22 cellular contexts compared by ENCODE assay signal in genomic region chr1:155033524-155033923, GRCh38. TPM values are rescaled to one million over a fixed set of nuclear protein-coding genes. Genes with fewer than 3 reads are reported as not detected.
A peak's percentile ranks its signal among the peaks of the same experiment; 100 is the strongest.
DNase-seq lines count a peak whose midpoint lies in the region; ATAC-seq and TF ChIP-seq lines count a peak whose summit lies in the region.
"Had no signal": no experiment of that assay in that cellular context is flagged by ENCODE, and none has a peak within 500 bp of the region (broad histone marks: within the 10 kb centered on the region; RNA-seq: fewer than 3 reads in every experiment).

A gene with protein sequence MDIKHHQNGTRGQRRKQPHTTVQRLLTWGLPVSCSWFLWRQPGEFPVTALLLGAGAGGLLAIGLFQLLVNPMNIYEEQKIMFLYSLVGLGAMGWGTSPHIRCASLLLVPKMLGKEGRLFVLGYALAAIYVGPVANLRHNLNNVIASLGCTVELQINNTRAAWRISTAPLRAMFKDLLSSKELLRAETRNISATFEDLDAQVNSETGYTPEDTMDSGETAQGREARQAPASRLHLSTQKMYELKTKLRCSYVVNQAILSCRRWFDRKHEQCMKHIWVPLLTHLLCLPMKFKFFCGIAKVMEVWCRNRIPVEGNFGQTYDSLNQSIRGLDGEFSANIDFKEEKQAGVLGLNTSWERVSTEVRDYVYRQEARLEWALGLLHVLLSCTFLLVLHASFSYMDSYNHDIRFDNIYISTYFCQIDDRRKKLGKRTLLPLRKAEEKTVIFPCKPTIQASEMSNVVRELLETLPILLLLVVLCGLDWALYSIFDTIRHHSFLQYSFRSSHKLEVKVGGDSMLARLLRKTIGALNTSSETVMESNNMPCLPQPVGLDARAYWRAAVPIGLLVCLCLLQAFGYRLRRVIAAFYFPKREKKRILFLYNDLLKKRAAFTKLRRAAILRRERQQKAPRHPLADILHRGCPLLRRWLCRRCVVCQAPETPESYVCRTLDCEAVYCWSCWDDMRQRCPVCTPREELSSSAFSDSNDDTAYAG (plus strand): TSS chr1:155033824. CDS start chr1:155034037, 213 bp downstream.
TSS of gene DCST2 (minus strand) at chr1:155033781. CDS start at chr1:155033701, 80 bp downstream.

- DNase-seq in RWPE1 (ENCODE audit: low spot score) (no peak), endothelial cell (ENCODE audit: low spot score) (no peak), neural crest cell (ENCODE audit: low read depth, low spot score) (no peak), NCI-H187 treated with DMSO at 0.1 percent for 48 hours (lab: John Stamatoyannopoulos, UW) (no peak)
- no peak for DNase-seq in stimulated activated effector memory CD8-positive, alpha-beta T cell treated with anti-CD3 and anti-CD28 coated beads, Interleukin-12 subunit alpha, Interleukin-12 subunit beta, amount 100 ng/mL, for 72 hours (ENCODE audit: low spot score in 2 of 2)
- DNase-seq: ACHN; BE2C; C1 segment of cervical spinal cord; CD4-positive, CD25-positive, alpha-beta regulatory T cell; CD8-positive, alpha-beta memory T cell; COR-L47; DMS 273 treated with DMSO at 0.1 percent for 48 hours; DMS53; DND-41; EL; GM23248; HCEC 1CT had no signal

- ATAC-seq in stimulated activated effector memory CD8-positive, alpha-beta T cell treated with anti-CD3 and anti-CD28 coated beads, Interleukin-12 subunit alpha, Interleukin-12 subunit beta, amount 100 ng/mL, for 72 hours, result no peak
- ATAC-seq in HG03135 (IDR thresholded peaks at IDR 0.05; ENCODE audit: unreplicated experiment), result no peak
- ATAC-seq in GM21390 (IDR thresholded peaks at IDR 0.05; ENCODE audit: unreplicated experiment), result no peak
- ATAC-seq: GM12878 had no signal

- H3K4me3 Mint-ChIP-seq in endothelial cell (ENCODE audit: unreplicated experiment) (peak within 1 kb of the TSS; percentile 84), neural crest cell (no peak within 1 kb of the TSS)
- H3K4me3 Mint-ChIP-seq in stimulated activated effector memory CD8-positive, alpha-beta T cell treated with anti-CD3 and anti-CD28 coated beads, Interleukin-12 subunit alpha, Interleukin-12 subunit beta, amount 100 ng/mL, for 72 hours, result no peak within 1 kb of the TSS
- H3K4me3 Mint-ChIP-seq: CD4-positive, CD25-positive, alpha-beta regulatory T cell; CD8-positive, alpha-beta memory T cell; IgD-negative memory B cell had no signal

- peak within 1 kb of the TSS; percentile 14 for H3K27ac Mint-ChIP-seq in endothelial cell (ENCODE audit: unreplicated experiment)
- H3K27ac Mint-ChIP-seq in neural crest cell (ENCODE audit: unreplicated experiment), result peak within 1 kb of the TSS; percentile 36
- H3K27ac Mint-ChIP-seq in stimulated activated effector memory CD8-positive, alpha-beta T cell treated with anti-CD3 and anti-CD28 coated beads, Interleukin-12 subunit alpha, Interleukin-12 subunit beta, amount 100 ng/mL, for 72 hours, result peak within 1 kb of the TSS; percentile 54
- H3K27ac Mint-ChIP-seq: CD4-positive, CD25-positive, alpha-beta regulatory T cell had no signal

- H3K9me3 Mint-ChIP-seq in endothelial cell (ENCODE audit: unreplicated experiment), result no peaks in the 10 kb centered on the region
- no peaks in the 10 kb centered on the region for H3K9me3 Mint-ChIP-seq in neural crest cell
- no peaks in the 10 kb centered on the region for H3K9me3 Mint-ChIP-seq in stimulated activated effector memory CD8-positive, alpha-beta T cell treated with anti-CD3 and anti-CD28 coated beads, Interleukin-12 subunit alpha, Interleukin-12 subunit beta, amount 100 ng/mL, for 72 hours
- H3K9me3 Mint-ChIP-seq: CD8-positive, alpha-beta memory T cell; IgD-negative memory B cell had no signal

- H3K27me3 Mint-ChIP-seq in endothelial cell (ENCODE audit: unreplicated experiment) (peaks cover 16% of the 10 kb centered on the region), neural crest cell (ENCODE audit: low read depth) (no peaks in the 10 kb centered on the region)

- peak within 1 kb of the TSS; percentile 39 for H3K27ac ChIP-seq in RWPE1
- H3K27ac ChIP-seq: GM23248 had no signal

- POLR2A ChIA-PET in RWPE1 (lab: Yijun Ruan, JAX; ENCODE audit: low non-redundant PET), result no interaction called here

- H3K36me3 Mint-ChIP-seq in endothelial cell (ENCODE audit: low read depth, unreplicated experiment), result peaks cover 8% of the 10 kb centered on the region
- H3K36me3 Mint-ChIP-seq in neural crest cell (ENCODE audit: low read depth), result no peaks in the 10 kb centered on the region
- no peaks in the 10 kb centered on the region for H3K36me3 Mint-ChIP-seq in stimulated activated effector memory CD8-positive, alpha-beta T cell treated with anti-CD3 and anti-CD28 coated beads, Interleukin-12 subunit alpha, Interleukin-12 subunit beta, amount 100 ng/mL, for 72 hours
- H3K36me3 Mint-ChIP-seq: CD4-positive, CD25-positive, alpha-beta regulatory T cell; CD8-positive, alpha-beta memory T cell had no signal

- CTCF ChIA-PET in RWPE1 (lab: Yijun Ruan, JAX), result interaction anchor here (1.5 kb wide), 1 partner anchor 16 kb away, joined by 4 read pairs; no protein-coding TSS in a partner anchor

- TF ChIP-seq CTCF in RWPE1 (conservative IDR thresholded peaks at IDR 0.05; ENCODE audit: low read depth) (no peak), endothelial cell (IDR thresholded peaks at IDR 0.05; ENCODE audit: unreplicated experiment) (no peak), neural crest cell (conservative IDR thresholded peaks at IDR 0.05) (no peak)

- H3K4me1 Mint-ChIP-seq in endothelial cell (ENCODE audit: unreplicated experiment) (peaks cover 47% of the 10 kb centered on the region), neural crest cell (no peaks in the 10 kb centered on the region)
- no peaks in the 10 kb centered on the region for H3K4me1 Mint-ChIP-seq in stimulated activated effector memory CD8-positive, alpha-beta T cell treated with anti-CD3 and anti-CD28 coated beads, Interleukin-12 subunit alpha, Interleukin-12 subunit beta, amount 100 ng/mL, for 72 hours
- H3K4me1 Mint-ChIP-seq: CD4-positive, CD25-positive, alpha-beta regulatory T cell; CD8-positive, alpha-beta memory T cell had no signal

RNA-seq across cellular contexts. Expression of the first gene that starts in this region (rescaled TPM):
- total RNA-seq in endothelial cell (ENCODE audit: unreplicated experiment), result not detected
- total RNA-seq in neural crest cell, result not detected in 2 replicates
- total RNA-seq: CD8-positive, alpha-beta memory T cell; G401; GM12878; GM23248 had no signal

RNA-seq across cellular contexts. Expression of gene DCST2, which starts in this region (rescaled TPM):
- total RNA-seq in endothelial cell (ENCODE audit: unreplicated experiment) (2.8 TPM), neural crest cell (1.3 and 3.4 TPM in 2 replicates)
- total RNA-seq: GM23248 had no signal
